Comparison of ENCODE assay signal across 8 cellular contexts in genomic region chr12:92134638-92135274, GRCh38. TPM values are rescaled to one million over a fixed set of nuclear protein-coding genes. Genes with fewer than 3 reads are reported as not detected.
DNase-seq lines count a peak whose midpoint lies in the region; ATAC-seq lines count a peak whose summit lies in the region.

No MANE protein-coding gene starts in this region.

- H3K27ac Mint-ChIP-seq in activated naive CD8-positive, alpha-beta T cell, result peak overlapping the region; percentile 96

- H3K9me3 ChIP-seq in mesodermal cell (ENCODE audit: control insufficient read depth, low read length), result no peaks in the 10 kb centered on the region

- H3K9me3 Mint-ChIP-seq in activated naive CD8-positive, alpha-beta T cell (ENCODE audit: low read depth), result no peaks in the 10 kb centered on the region

- peak; percentile 63 for DNase-seq in AG08395 (ENCODE audit: low spot score)
- no peak for DNase-seq in stimulated activated CD4-positive, alpha-beta T cell treated with anti-CD3 and anti-CD28 coated beads, Interleukin-4, amount 100 ng/mL, for 24 hours
- DNase-seq in GOT3 (lab: John Stamatoyannopoulos, UW), result no peak
- DNase-seq in mucosa of gallbladder (ENCODE audit: low spot score), result no peak

- H3K4me3 ChIP-seq in mesodermal cell (ENCODE audit: extremely low read depth, insufficient read depth, low read length, poor library complexity, severe bottlenecking), result no peak overlapping the region

- no peaks in the 10 kb centered on the region for H3K27me3 Mint-ChIP-seq in activated naive CD8-positive, alpha-beta T cell

- H3K4me1 ChIP-seq in mesodermal cell (ENCODE audit: control insufficient read depth, insufficient read depth, low read length, poor library complexity, severe bottlenecking), result peaks cover 31% of the 10 kb centered on the region

- peak; percentile 22 for ATAC-seq in HG02678 (IDR thresholded peaks at IDR 0.05; ENCODE audit: unreplicated experiment)
- ATAC-seq in GM19463 (IDR thresholded peaks at IDR 0.05; ENCODE audit: unreplicated experiment), result no peak

- H3K27ac ChIP-seq in mesodermal cell (ENCODE audit: low read depth, low read length, severe bottlenecking), result peak overlapping the region; percentile 20

- peaks cover 89% of the 10 kb centered on the region for H3K4me1 Mint-ChIP-seq in activated naive CD8-positive, alpha-beta T cell (ENCODE audit: low read depth)

- 100% methylated on average over 1 of the region's 5 CpGs; no CpG with 5 or more reads in 1 of the 2 experiments for WGBS in mesodermal cell (ENCODE audit: insufficient coverage in 2 of 2), 2 experiments

- peak overlapping the region; percentile 93 for H3K4me3 Mint-ChIP-seq in activated naive CD8-positive, alpha-beta T cell

- H3K36me3 Mint-ChIP-seq in activated naive CD8-positive, alpha-beta T cell, result peaks cover 25% of the 10 kb centered on the region

- H3K36me3 ChIP-seq in mesodermal cell (ENCODE audit: control insufficient read depth, insufficient read depth, low read length), result peaks cover 22% of the 10 kb centered on the region

RNA-seq across cellular contexts. Expression of gene BTG1, which starts 10.9 kb away (rescaled TPM):
- 57.9 TPM for polyA plus RNA-seq in mesodermal cell (2013, experiment 1 of 2)
- 48.3 TPM for polyA plus RNA-seq in mesodermal cell (2013, experiment 2 of 2)
- 235 TPM for total RNA-seq in mucosa of gallbladder
